Comparison of ENCODE assay signal across 22 cellular contexts in genomic region chr13:88376762-88377388, GRCh38.
"Had no signal": no experiment of that assay in that cellular context is flagged by ENCODE, and none has a peak within 500 bp of the region (broad histone marks: within the 10 kb centered on the region; RNA-seq: fewer than 3 reads in every experiment).

No MANE protein-coding gene starts in this region.

- H3K9me3 ChIP-seq: adrenal gland, lower lobe of right lung, neutrophil, pancreas, sigmoid colon, thoracic aorta had no signal

- FAIRE-seq: pancreas, TTC549 had no signal

- H3K4me3 ChIP-seq: adrenal gland, hepatocyte, lower lobe of right lung, pancreas, sigmoid colon, spleen, thoracic aorta, upper lobe of left lung had no signal

- H3K79me2 ChIP-seq: hepatocyte had no signal

- H3K27me3 ChIP-seq: adrenal gland, hepatocyte, neutrophil, pancreas, sigmoid colon, spleen, upper lobe of left lung had no signal

- H3K4me2 ChIP-seq: hepatocyte had no signal

- H3K27ac ChIP-seq: adrenal gland, hepatocyte, lower lobe of right lung, neutrophil, pancreas, sigmoid colon, spleen, thoracic aorta, upper lobe of left lung had no signal

- H3K4me1 Mint-ChIP-seq: stimulated activated memory B cell treated with anti-CD40 and anti-IgM and Interleukin-4, amounts not matched to agents 10 μg/mL and 1 μg/mL and 100 μg/mL, for 72 hours had no signal

- H2AFZ ChIP-seq: hepatocyte had no signal

- H3K36me3 ChIP-seq: adrenal gland, lower lobe of right lung, neutrophil, pancreas, sigmoid colon, spleen, thoracic aorta, upper lobe of left lung had no signal

- ATAC-seq: activated naive CD4-positive, alpha-beta T cell treated with anti-CD3 and anti-CD28 coated beads, Interleukin-2, amount 50 U/mL, for 72 hours; left colon; lower lobe of right lung; naive thymus-derived CD8-positive, alpha-beta T cell; pancreas; stimulated activated memory B cell treated with anti-CD40 and anti-IgM and Interleukin-4, amounts not matched to agents 10 μg/mL and 1 μg/mL and 100 μg/mL, for 72 hours had no signal

- H3K27ac Mint-ChIP-seq: activated naive CD4-positive, alpha-beta T cell treated with anti-CD3 and anti-CD28 coated beads, Interleukin-2, amount 50 U/mL, for 72 hours; activated T-helper 1 cell treated with anti-CD3 and anti-CD28 coated beads, Interleukin-12 subunit alpha, Interleukin-12 subunit beta, Interleukin-2, Interleukin-4 antibody, amounts not matched to agents 30 ng/mL and 10 ng/mL and 1 ng/mL, durations not matched to agents 14 hours and 24 hours and 36 hours; naive thymus-derived CD8-positive, alpha-beta T cell; stimulated activated memory B cell treated with anti-CD40 and anti-IgM and Interleukin-4, amounts not matched to agents 10 μg/mL and 1 μg/mL and 100 μg/mL, for 72 hours had no signal

- DNase-seq: activated CD4-positive, alpha-beta T cell treated with anti-CD3 and anti-CD28 coated beads, Interleukin-2, amount 50 U/mL, for 48 hours; activated gamma-delta T cell treated with Interleukin-2 at 50 U/mL for 16 hours; adrenal gland; dermis blood vessel endothelial cell; effector memory CD4-positive, alpha-beta T cell; foreskin fibroblast; islet precursor cell; left colon; lower lobe of right lung; naive thymus-derived CD8-positive, alpha-beta T cell; pancreas; sigmoid colon; spleen; stimulated activated CD4-positive, alpha-beta T cell treated with anti-CD3 and anti-CD28 coated beads, Interleukin-4, amount 100 ng/mL, for 4 hours; upper lobe of left lung had no signal

- H3K4me1 ChIP-seq: adrenal gland, lower lobe of right lung, pancreas, sigmoid colon, spleen, upper lobe of left lung had no signal

- H3K27me3 Mint-ChIP-seq: naive thymus-derived CD8-positive, alpha-beta T cell; stimulated activated memory B cell treated with anti-CD40 and anti-IgM and Interleukin-4, amounts not matched to agents 10 μg/mL and 1 μg/mL and 100 μg/mL, for 72 hours had no signal

- H3K36me3 Mint-ChIP-seq: activated naive CD4-positive, alpha-beta T cell treated with anti-CD3 and anti-CD28 coated beads, Interleukin-2, amount 50 U/mL, for 72 hours; naive thymus-derived CD8-positive, alpha-beta T cell; stimulated activated memory B cell treated with anti-CD40 and anti-IgM and Interleukin-4, amounts not matched to agents 10 μg/mL and 1 μg/mL and 100 μg/mL, for 72 hours had no signal

- H3K4me3 Mint-ChIP-seq: activated T-helper 1 cell treated with anti-CD3 and anti-CD28 coated beads, Interleukin-12 subunit alpha, Interleukin-12 subunit beta, Interleukin-2, Interleukin-4 antibody, amounts not matched to agents 30 ng/mL and 10 ng/mL and 1 ng/mL, durations not matched to agents 14 hours and 24 hours and 36 hours; naive thymus-derived CD8-positive, alpha-beta T cell; stimulated activated memory B cell treated with anti-CD40 and anti-IgM and Interleukin-4, amounts not matched to agents 10 μg/mL and 1 μg/mL and 100 μg/mL, for 72 hours had no signal
